Comparison of ENCODE assay signal across 8 cellular contexts in the genomic region with DNA sequence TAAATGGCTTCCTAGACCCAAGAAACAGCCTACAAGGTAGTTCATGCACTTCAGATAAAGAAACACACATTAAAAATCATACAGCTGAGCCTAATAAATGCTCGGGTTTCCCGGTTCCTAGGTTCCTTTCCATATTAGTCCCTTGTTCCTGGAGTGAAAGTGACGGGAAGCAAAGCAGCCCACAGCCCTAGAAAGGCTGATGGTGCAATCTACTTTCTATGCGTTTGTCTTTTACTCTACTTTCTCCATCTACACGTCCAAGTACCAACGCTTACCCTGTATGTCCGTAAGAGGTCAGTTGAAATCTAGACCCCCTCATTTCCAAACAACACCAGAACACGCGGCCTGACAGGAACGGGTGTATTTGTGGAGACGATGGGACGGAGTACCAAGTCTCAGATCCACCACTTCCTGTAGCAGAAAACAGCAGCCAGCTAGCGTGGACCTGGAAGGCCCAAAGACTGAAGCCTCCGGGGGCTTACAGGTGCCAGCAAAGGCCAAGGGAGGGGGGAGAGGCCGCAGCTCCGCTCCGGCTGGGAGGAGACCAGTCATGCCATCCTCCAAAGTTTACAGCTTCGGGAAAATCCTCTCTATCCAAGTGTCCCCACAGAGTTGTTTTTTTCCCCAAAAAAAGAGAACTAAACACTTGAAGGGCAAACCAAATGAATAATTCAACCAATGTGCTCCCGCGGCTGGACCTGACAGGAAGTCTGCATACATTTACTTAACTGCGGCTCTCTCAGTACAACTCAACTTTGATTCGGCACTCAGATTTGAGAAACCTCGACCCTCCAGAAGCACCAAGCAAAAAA. TPM values are rescaled to one million over a fixed set of nuclear protein-coding genes. Genes with fewer than 3 reads are reported as not detected.
A peak's percentile ranks its signal among the peaks of the same experiment; 100 is the strongest.
DNase-seq lines count a peak whose midpoint lies in the region; ATAC-seq and TF ChIP-seq lines count a peak whose summit lies in the region.

No MANE protein-coding gene starts in this region.

- H3K4me3 ChIP-seq in testis (no peak overlapping the region), neuronal stem cell (ENCODE audit: low read length in 2 of 2) (peak overlapping the region in 1 of 2 donors; percentile 2)

- no peak overlapping the region for H2AFZ ChIP-seq in neuronal stem cell (ENCODE audit: low read length)

- no peaks in the 10 kb centered on the region for H3K36me3 ChIP-seq in testis (ENCODE audit: low read depth, missing control alignments)
- H3K36me3 ChIP-seq in neuronal stem cell (replicated peaks in 1 of 2; ENCODE audit: control insufficient read depth in 2 of 2, insufficient read depth in 2 of 2, low read length in 2 of 2) = peaks cover 6 to 22% of the 10 kb centered on the region in 2 donors

- no peak overlapping the region for H2BK15ac ChIP-seq in neuronal stem cell (ENCODE audit: low read length)

- no peak overlapping the region for H4K91ac ChIP-seq in neuronal stem cell (ENCODE audit: low read depth, low read length, poor library complexity)

- no peak overlapping the region for H3K9ac ChIP-seq in neuronal stem cell (ENCODE audit: low read depth, low read length, poor library complexity)

- ATAC-seq in Right ventricle myocardium inferior = peak; percentile 29

- peaks cover 83% of the 10 kb centered on the region for H3K4me1 Mint-ChIP-seq in glutamatergic neuron (ENCODE audit: low read depth, unreplicated experiment)

- H3K23ac ChIP-seq in neuronal stem cell (ENCODE audit: low read depth, low read length, poor library complexity) = no peak overlapping the region

- no peak overlapping the region for H2BK12ac ChIP-seq in neuronal stem cell (ENCODE audit: low read length)

- peaks cover 19% of the 10 kb centered on the region for H3K79me1 ChIP-seq in neuronal stem cell (ENCODE audit: low read depth, low read length)

- no peak for DNase-seq in Right ventricle myocardium inferior (ENCODE audit: missing footprints)
- DNase-seq in cardiac septum (ENCODE audit: low spot score) = no peak
- DNase-seq in NOMO-1 (lab: John Stamatoyannopoulos, UW; ENCODE audit: unreplicated experiment in 2 of 2) = peak; percentile 10 to 57
- no peak for DNase-seq in glutamatergic neuron
- no peak for DNase-seq in testis
- no peak for DNase-seq in T-helper 9 cell
- no peak for DNase-seq in COLO668 (lab: John Stamatoyannopoulos, UW; ENCODE audit: unreplicated experiment)
- DNase-seq in neuronal stem cell (ENCODE audit: low spot score) = no peak

- H3K18ac ChIP-seq in neuronal stem cell (ENCODE audit: low read length) = no peak overlapping the region

- H2BK5ac ChIP-seq in neuronal stem cell (ENCODE audit: low read length) = no peak overlapping the region

- H4K8ac ChIP-seq in neuronal stem cell (ENCODE audit: low read depth, low read length) = no peak overlapping the region

- H2BK120ac ChIP-seq in neuronal stem cell (ENCODE audit: low read depth, low read length) = no peak overlapping the region

- H2AK5ac ChIP-seq in neuronal stem cell (ENCODE audit: low read depth, low read length) = no peak overlapping the region

- TF ChIP-seq CTCF in glutamatergic neuron (IDR thresholded peaks at IDR 0.05; ENCODE audit: partially characterized antibody, unreplicated experiment) = no peak
- no peak for TF ChIP-seq CTCF in testis (IDR thresholded peaks at IDR 0.05)

- H3K4ac ChIP-seq in neuronal stem cell (ENCODE audit: low read length) = no peak overlapping the region

- H3K14ac ChIP-seq in neuronal stem cell (ENCODE audit: low read length) = no peak overlapping the region

- intact Hi-C loops in Right ventricle myocardium inferior (cut with DNase I) (no loop called here), cardiac septum (cut with DNase I) (no loop called here), testis (cut with DNase I; ENCODE audit: low total_unique reads) (no loop called here)

- WGBS in testis, 2 donors = 54 to 59% methylated on average over 21 to 23 of the region's 23 CpGs
- no CpG with 5 or more reads among the region's 23 CpGs for WGBS in neuronal stem cell (ENCODE audit: extremely low coverage in 2 of 2, insufficient read length in 2 of 2, insufficient replicate concordance in 1 of 2), 2 donors

- H3K27me3 ChIP-seq in testis (no peaks in the 10 kb centered on the region), neuronal stem cell (ENCODE audit: control insufficient read depth in 3 of 3, insufficient read depth in 3 of 3, low read depth in 1 of 3, low read length in 3 of 3) (no peaks in the 10 kb centered on the region)

- peak overlapping the region; percentile 13 to 60 for H3K27ac ChIP-seq in testis
- H3K27ac ChIP-seq in neuronal stem cell (replicated peaks; ENCODE audit: low read length) = no peak overlapping the region

- H3K4me2 ChIP-seq in neuronal stem cell (ENCODE audit: insufficient read depth, low read length, poor library complexity, severe bottlenecking) = no peak overlapping the region

- peak overlapping the region; percentile 73 for H3K4me3 Mint-ChIP-seq in glutamatergic neuron (ENCODE audit: unreplicated experiment)

- H3K27ac Mint-ChIP-seq in glutamatergic neuron (ENCODE audit: unreplicated experiment) = peak overlapping the region; percentile 99

- no peak for TF ChIP-seq POLR2A in testis (IDR thresholded peaks at IDR 0.05)

- H3K9me3 ChIP-seq in testis (no peaks in the 10 kb centered on the region), neuronal stem cell (replicated peaks in 1 of 2; ENCODE audit: control insufficient read depth in 2 of 2, insufficient read depth in 1 of 2, low read depth in 1 of 2, low read length in 2 of 2) (peaks cover 4 to 8% of the 10 kb centered on the region in 2 donors)

- H3K4me1 ChIP-seq in testis (peaks cover 38% of the 10 kb centered on the region), neuronal stem cell (ENCODE audit: control insufficient read depth in 2 of 2, insufficient read depth in 1 of 2, low read depth in 1 of 2, low read length in 2 of 2) (peaks cover 20 to 22% of the 10 kb centered on the region in 2 donors)

- H3K9me3 Mint-ChIP-seq in glutamatergic neuron (ENCODE audit: unreplicated experiment) = peaks cover 28% of the 10 kb centered on the region

- no peaks in the 10 kb centered on the region for H3K36me3 Mint-ChIP-seq in glutamatergic neuron (ENCODE audit: unreplicated experiment)

- peaks cover 27% of the 10 kb centered on the region for H3K27me3 Mint-ChIP-seq in glutamatergic neuron (ENCODE audit: unreplicated experiment)

RNA-seq across cellular contexts. Expression of a gene that starts 34.1 kb away (rescaled TPM):
- total RNA-seq in Right ventricle myocardium inferior (69.6 TPM), cardiac septum (63.5 TPM), glutamatergic neuron (ENCODE audit: unreplicated experiment) (188 TPM), testis (100 to 1,000 TPM; 151 to 172 TPM)
- polyA plus RNA-seq in testis (ENCODE audit: insufficient read depth, low read depth, low replicate concordance) = 97.4 TPM
- polyA plus RNA-seq in neuronal stem cell (2013, experiment 1 of 2) = 162 TPM
- 159 TPM for polyA plus RNA-seq in neuronal stem cell (2013, experiment 2 of 2)

Comparison
In these comparisons a context has a peak if more than half of its experiments do, and no peak if none do; other contexts are left out.
1. DNase-seq: peak in NOMO-1 (2 of 2); none in Right ventricle myocardium inferior (single experiment), cardiac septum (single experiment), glutamatergic neuron (single experiment), testis (single experiment), T-helper 9 cell (single experiment), COLO668 (single experiment) and neuronal stem cell (single experiment).